ENCODE assay signal across 8 cellular contexts in genomic region chr5:83473344-83474169, GRCh38. TPM values are rescaled to one million over a fixed set of nuclear protein-coding genes. Genes with fewer than 3 reads are reported as not detected.
DNase-seq lines count a peak whose midpoint lies in the region; ATAC-seq and TF ChIP-seq lines count a peak whose summit lies in the region.

No MANE protein-coding gene starts in this region.

- peaks cover 34% of the 10 kb centered on the region for H3K4me1 Mint-ChIP-seq in activated CD4-positive, alpha-beta memory T cell treated with anti-CD3 and anti-CD28 coated beads for 36 hours (ENCODE audit: low read depth)
- peaks cover 29% of the 10 kb centered on the region for H3K4me1 Mint-ChIP-seq in stimulated activated memory B cell treated with anti-CD40 and anti-IgM and Interleukin-4, amounts not matched to agents 10 μg/mL and 1 μg/mL and 100 μg/mL, for 72 hours

- H3K18ac ChIP-seq in mesendoderm (ENCODE audit: low read length), result no peak overlapping the region

- no peak overlapping the region for H2AK5ac ChIP-seq in mesendoderm (ENCODE audit: low read length)

- no peaks in the 10 kb centered on the region for H3K9me3 Mint-ChIP-seq in activated CD4-positive, alpha-beta memory T cell treated with anti-CD3 and anti-CD28 coated beads for 36 hours
- H3K9me3 Mint-ChIP-seq in stimulated activated memory B cell treated with anti-CD40 and anti-IgM and Interleukin-4, amounts not matched to agents 10 μg/mL and 1 μg/mL and 100 μg/mL, for 72 hours, result no peaks in the 10 kb centered on the region

- no peak overlapping the region for H3K27ac ChIP-seq in BLaER1
- peak overlapping the region; percentile 92 for H3K27ac ChIP-seq in mesendoderm (ENCODE audit: low read depth, low read length)

- no peak overlapping the region for H2BK15ac ChIP-seq in mesendoderm (replicated peaks; ENCODE audit: low read depth)

- no peak overlapping the region for H4K5ac ChIP-seq in mesendoderm (ENCODE audit: low read length)

- peak; percentile 65 for ATAC-seq in GM19023 (IDR thresholded peaks at IDR 0.05; ENCODE audit: unreplicated experiment)
- ATAC-seq in HG03135 (IDR thresholded peaks at IDR 0.05; ENCODE audit: unreplicated experiment), result peak; percentile 72
- peak; percentile 44 for ATAC-seq in stimulated activated memory B cell treated with anti-CD40 and anti-IgM and Interleukin-4, amounts not matched to agents 10 μg/mL and 1 μg/mL and 100 μg/mL, for 72 hours

- no peaks in the 10 kb centered on the region for H3K36me3 ChIP-seq in BLaER1
- no peaks in the 10 kb centered on the region for H3K36me3 ChIP-seq in mesendoderm (ENCODE audit: control insufficient read depth, insufficient read depth, low read length)

- no peaks in the 10 kb centered on the region for H4K20me1 ChIP-seq in BLaER1

- no peak overlapping the region for H3K9ac ChIP-seq in BLaER1
- H3K9ac ChIP-seq in mesendoderm (ENCODE audit: low read length), result peak overlapping the region; percentile 80

- H3K56ac ChIP-seq in mesendoderm (ENCODE audit: low read length), result peak overlapping the region; percentile 92

- no peaks in the 10 kb centered on the region for H3K36me3 Mint-ChIP-seq in activated CD4-positive, alpha-beta memory T cell treated with anti-CD3 and anti-CD28 coated beads for 36 hours
- no peaks in the 10 kb centered on the region for H3K36me3 Mint-ChIP-seq in stimulated activated memory B cell treated with anti-CD40 and anti-IgM and Interleukin-4, amounts not matched to agents 10 μg/mL and 1 μg/mL and 100 μg/mL, for 72 hours

- no CpG with 5 or more reads among the region's 42 CpGs for WGBS in mesendoderm (ENCODE audit: extremely low coverage, insufficient coverage, low lambda C conversion rate)

- H3K4ac ChIP-seq in mesendoderm (ENCODE audit: low read depth, low read length), result no peak overlapping the region

- peaks cover 67% of the 10 kb centered on the region for H3K27me3 Mint-ChIP-seq in activated CD4-positive, alpha-beta memory T cell treated with anti-CD3 and anti-CD28 coated beads for 36 hours
- H3K27me3 Mint-ChIP-seq in stimulated activated memory B cell treated with anti-CD40 and anti-IgM and Interleukin-4, amounts not matched to agents 10 μg/mL and 1 μg/mL and 100 μg/mL, for 72 hours, result peaks cover 75% of the 10 kb centered on the region

- POLR2A ChIA-PET in activated CD4-positive, alpha-beta memory T cell treated with anti-CD3 and anti-CD28 coated beads for 36 hours (lab: Charles Lee), result no interaction called here

- peak overlapping the region; percentile 77 for H3K4me3 Mint-ChIP-seq in activated CD4-positive, alpha-beta memory T cell treated with anti-CD3 and anti-CD28 coated beads for 36 hours
- H3K4me3 Mint-ChIP-seq in stimulated activated memory B cell treated with anti-CD40 and anti-IgM and Interleukin-4, amounts not matched to agents 10 μg/mL and 1 μg/mL and 100 μg/mL, for 72 hours, result peak overlapping the region; percentile 80

- H4K8ac ChIP-seq in mesendoderm (ENCODE audit: low read depth, low read length), result no peak overlapping the region

- no peak overlapping the region for H2BK120ac ChIP-seq in mesendoderm (ENCODE audit: low read depth, low read length)

- H3K27ac Mint-ChIP-seq in activated CD4-positive, alpha-beta memory T cell treated with anti-CD3 and anti-CD28 coated beads for 36 hours, result no peak overlapping the region
- H3K27ac Mint-ChIP-seq in stimulated activated memory B cell treated with anti-CD40 and anti-IgM and Interleukin-4, amounts not matched to agents 10 μg/mL and 1 μg/mL and 100 μg/mL, for 72 hours, result no peak overlapping the region

- H3K9me3 ChIP-seq in BLaER1, result peaks cover 39% of the 10 kb centered on the region

- H3K27me3 ChIP-seq in BLaER1 (peaks cover 14% of the 10 kb centered on the region), mesendoderm (ENCODE audit: insufficient read depth, low read length, poor library complexity) (no peaks in the 10 kb centered on the region)

- H3K4me2 ChIP-seq in BLaER1 (no peak overlapping the region), mesendoderm (ENCODE audit: low read length) (peak overlapping the region; percentile 75)

- peaks cover 17% of the 10 kb centered on the region for H3K79me2 ChIP-seq in mesendoderm (ENCODE audit: control insufficient read depth, insufficient read depth, low read length)

- H3K4me1 ChIP-seq in BLaER1, result no peaks in the 10 kb centered on the region
- H3K4me1 ChIP-seq in mesendoderm (ENCODE audit: control insufficient read depth, low read depth, low read length), result peaks cover 10% of the 10 kb centered on the region

- CTCF ChIA-PET in activated CD4-positive, alpha-beta memory T cell treated with anti-CD3 and anti-CD28 coated beads for 36 hours (lab: Charles Lee), result interaction anchor here (0.6 to 1.1 kb wide), 7 partner anchors 9 to 1162 kb away, joined by 3 to 4 read pairs (median 3); no protein-coding TSS in a partner anchor

- intact Hi-C loops in activated CD4-positive, alpha-beta memory T cell treated with anti-CD3 and anti-CD28 coated beads for 36 hours (cut with micrococcal nuclease), result loop anchor here (1.0 to 10.0 kb wide), 7 partner anchors 43 to 1161 kb away; partner anchors contain the start of genes TMEM167A and XRCC4

- H2BK5ac ChIP-seq in mesendoderm (ENCODE audit: low read length), result peak overlapping the region; percentile 93

- TF ChIP-seq CTCF in epithelial cell of esophagus (IDR thresholded peaks at IDR 0.05; ENCODE audit: insufficient read depth, low read depth, low read length, missing control alignments), result peak; percentile 76

- H3K23ac ChIP-seq in mesendoderm (ENCODE audit: low read length), result no peak overlapping the region

- no peaks in the 10 kb centered on the region for H3K79me1 ChIP-seq in mesendoderm (ENCODE audit: low read length)

- H3K4me3 ChIP-seq in BLaER1, result 0 out of 2 replicates have a peak overlapping the region, but pooled peaks have one; percentile 22
- H3K4me3 ChIP-seq in epithelial cell of esophagus (ENCODE audit: low read length), result peak overlapping the region; percentile 64
- H3K4me3 ChIP-seq in mesendoderm (ENCODE audit: low read length), result peak overlapping the region; percentile 44

- DNase-seq in NCI-H446 treated with DMSO at 0.1 percent for 48 hours (lab: John Stamatoyannopoulos, UW), result peak; percentile 92
- peak; percentile 78 for DNase-seq in activated CD4-positive, alpha-beta memory T cell treated with anti-CD3 and anti-CD28 coated beads for 36 hours
- DNase-seq in epithelial cell of esophagus (ENCODE audit: low read depth), result peak; percentile 97
- peak; percentile 100 for DNase-seq in mesendoderm

RNA-seq across cellular contexts. Expression of gene VCAN, which starts 2.0 kb away (rescaled TPM):
- under 1 TPM in 1 of 2 experiments, not detected in 1; 0.02 TPM for total RNA-seq in activated CD4-positive, alpha-beta memory T cell treated with anti-CD3 and anti-CD28 coated beads for 36 hours
- polyA plus RNA-seq in mesendoderm (2013, experiment 1 of 2), result 115 TPM
- polyA plus RNA-seq in mesendoderm (2013, experiment 2 of 2), result 116 TPM
